Comparison of ENCODE assay signal across 27 cellular contexts in the genomic region with DNA sequence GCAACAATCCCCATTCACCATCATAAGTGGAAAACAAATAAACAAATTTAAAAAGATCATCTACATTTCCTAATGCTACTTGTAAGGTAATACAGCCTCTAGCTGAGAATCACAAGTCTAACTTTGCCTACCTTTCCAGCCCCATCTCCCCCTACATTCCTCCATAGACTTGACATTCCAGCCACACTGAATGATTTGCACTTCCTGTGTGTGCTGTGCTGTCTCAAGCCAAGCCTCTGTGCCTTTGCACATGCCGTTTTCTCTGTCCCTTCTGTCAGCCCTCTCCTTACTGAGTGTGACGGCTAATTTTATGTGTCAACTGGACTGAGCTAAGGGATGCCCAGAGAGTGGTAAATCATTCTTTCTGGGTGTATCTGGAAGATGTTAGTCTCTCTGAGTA.
DNase-seq lines count a peak whose midpoint lies in the region; ATAC-seq, FAIRE-seq and TF ChIP-seq lines count a peak whose summit lies in the region.
"Had no signal": no experiment of that assay in that cellular context is flagged by ENCODE, and none has a peak within 500 bp of the region (broad histone marks: within the 10 kb centered on the region; RNA-seq: fewer than 3 reads in every experiment).

No MANE protein-coding gene starts in this region.

- H3K4me1 ChIP-seq in GM23338 (ENCODE audit: insufficient read depth) (no peaks in the 10 kb centered on the region; the same call in 1 of the 2 replicates), RWPE2 (ENCODE audit: insufficient read depth, poor library complexity, severe bottlenecking) (no peaks in the 10 kb centered on the region), H1 (replicated peaks in 1 of 4; ENCODE audit: control insufficient read depth in 3 of 4, insufficient read depth in 4 of 4, low read length in 3 of 4) (no peaks in the 10 kb centered on the region), mesendoderm (ENCODE audit: control insufficient read depth, low read depth, low read length) (no peaks in the 10 kb centered on the region)
- H3K4me1 ChIP-seq: A549, BE2C had no signal

- no peak for FAIRE-seq in H1 (lab: Jason Lieb, UNC)
- FAIRE-seq in frontal cortex (lab: Jason Lieb, UNC) = no peak
- FAIRE-seq in RCC 7860 (lab: Jason Lieb, UNC) = no peak
- FAIRE-seq: A549, D721Med, GM12878, GM18507 had no signal

- H3K27me3 Mint-ChIP-seq in GM23338 (ENCODE audit: insufficient read depth, low read depth, poor library complexity) = peaks cover 2% of the 10 kb centered on the region
- H3K27me3 Mint-ChIP-seq in activated CD8-positive, alpha-beta memory T cell treated with anti-CD3 and anti-CD28 coated beads, Interleukin-2, amount 10 ng/mL, durations not matched to agents 7 days and 5 days = no peaks in the 10 kb centered on the region

- H3K9ac ChIP-seq in H1 (replicated peaks in 1 of 4; ENCODE audit: extremely low read depth in 1 of 4, low read depth in 3 of 4, low read length in 3 of 4) (no peak overlapping the region), mesendoderm (ENCODE audit: low read length) (no peak overlapping the region)
- H3K9ac ChIP-seq: BLaER1 treated with 17β-estradiol and CSF1 and Interleukin-3, amounts not matched to agents 10 nM and 100 nM had no signal

- H4K8ac ChIP-seq in H1 (ENCODE audit: extremely low read depth, insufficient read depth, low read length) = no peak overlapping the region
- H4K8ac ChIP-seq in mesendoderm (ENCODE audit: low read depth, low read length) = no peak overlapping the region

- H2BK120ac ChIP-seq in H1 (replicated peaks; ENCODE audit: low read depth, low read length) (no peak overlapping the region), mesendoderm (ENCODE audit: low read depth, low read length) (no peak overlapping the region)

- H3K4ac ChIP-seq in H1 (replicated peaks; ENCODE audit: insufficient read length, low read depth, low read length) (no peak overlapping the region), mesendoderm (ENCODE audit: low read depth, low read length) (no peak overlapping the region)

- H3K36me3 ChIP-seq in GM23338 (ENCODE audit: insufficient read depth) (no peaks in the 10 kb centered on the region), RWPE2 (ENCODE audit: low read depth) (no peaks in the 10 kb centered on the region), H1 (ENCODE audit: control insufficient read depth in 2 of 4, insufficient read depth in 4 of 4, low read length in 3 of 4) (no peaks in the 10 kb centered on the region), mesendoderm (ENCODE audit: control insufficient read depth, insufficient read depth, low read length) (no peaks in the 10 kb centered on the region)
- H3K36me3 ChIP-seq: BE2C; BLaER1 treated with 17β-estradiol and CSF1 and Interleukin-3, amounts not matched to agents 10 nM and 100 nM had no signal

- DNase-seq in GM23338 (ENCODE audit: low spot score) = peak; percentile 37
- DNase-seq in RWPE2 (ENCODE audit: low spot score) = no peak
- DNase-seq in H1 (ENCODE audit: low read depth in 1 of 2, low spot score in 2 of 2) = no peak
- DNase-seq in mesendoderm = peak; percentile 44
- no peak for DNase-seq in HuH-7.5 (ENCODE audit: low spot score)
- DNase-seq in activated CD8-positive, alpha-beta memory T cell treated with anti-CD3 and anti-CD28 coated beads, Interleukin-2, amount 10 ng/mL, durations not matched to agents 7 days and 5 days = no peak
- DNase-seq in frontal cortex (ENCODE audit: low spot score in 2 of 2) = no peak
- no peak for DNase-seq in RCC 7860 (ENCODE audit: low spot score)
- DNase-seq: 8988T; ACHN; AML-193; BE2C; CD4-positive, alpha-beta T cell; CD8-positive, alpha-beta memory T cell; DMS 273 treated with DMSO at 0.1 percent for 48 hours; DMS79; EL; GDM1; GOT3; H7; HCEC 1CT had no signal

- POLR2A ChIA-PET in H1 (lab: Charles Lee; ENCODE audit: partially characterized antibody) = no interaction called here

- H3K14ac ChIP-seq in H1 (ENCODE audit: insufficient read length) = no peak overlapping the region

- H4K5ac ChIP-seq in H1 (ENCODE audit: insufficient read length, low read depth, low read length) (no peak overlapping the region), mesendoderm (ENCODE audit: low read length) (no peak overlapping the region)

- no peak overlapping the region for H2BK20ac ChIP-seq in H1 (ENCODE audit: low read length)

- H3K4me3 ChIP-seq in GM23338 (no peak overlapping the region), RWPE2 (ENCODE audit: severe bottlenecking) (no peak overlapping the region), H1 (ENCODE audit: extremely low read depth in 1 of 4, insufficient read depth in 2 of 4, low read depth in 3 of 4, low read length in 4 of 4) (no peak overlapping the region), mesendoderm (ENCODE audit: low read length) (no peak overlapping the region)
- H3K4me3 ChIP-seq: A549; BLaER1 treated with 17β-estradiol and CSF1 and Interleukin-3, amounts not matched to agents 10 nM and 100 nM; GM12878 had no signal

- no peak overlapping the region for H3K56ac ChIP-seq in H1 (replicated peaks; ENCODE audit: insufficient read length, low read depth, low read length)
- no peak overlapping the region for H3K56ac ChIP-seq in mesendoderm (ENCODE audit: low read length)

- H4K91ac ChIP-seq in H1 (replicated peaks; ENCODE audit: insufficient read length, low read length) = no peak overlapping the region

- H4K20me1 ChIP-seq in GM23338 (replicated peaks; ENCODE audit: insufficient read depth) = no peaks in the 10 kb centered on the region
- no peaks in the 10 kb centered on the region for H4K20me1 ChIP-seq in H1 (replicated peaks in 1 of 2; ENCODE audit: control insufficient read depth in 1 of 2, insufficient read depth in 2 of 2, low read length in 2 of 2)
- H4K20me1 ChIP-seq: BLaER1 treated with 17β-estradiol and CSF1 and Interleukin-3, amounts not matched to agents 10 nM and 100 nM had no signal

- H3K18ac ChIP-seq in H1 (ENCODE audit: extremely low read depth, low read length) = no peak overlapping the region
- no peak overlapping the region for H3K18ac ChIP-seq in mesendoderm (ENCODE audit: low read length)

- H3F3A ChIP-seq in GM23338 (replicated peaks; ENCODE audit: low read depth) = no peaks in the 10 kb centered on the region

- H3K27ac ChIP-seq in GM23338 (ENCODE audit: low read depth) = no peak overlapping the region
- no peak overlapping the region for H3K27ac ChIP-seq in RWPE2 (ENCODE audit: poor library complexity, severe bottlenecking)
- H3K27ac ChIP-seq in H1 (ENCODE audit: low read depth, low read length) = no peak overlapping the region
- no peak overlapping the region for H3K27ac ChIP-seq in mesendoderm (ENCODE audit: low read depth, low read length)
- H3K27ac ChIP-seq: A549; BLaER1 treated with 17β-estradiol and CSF1 and Interleukin-3, amounts not matched to agents 10 nM and 100 nM had no signal

- H2BK15ac ChIP-seq in H1 (ENCODE audit: low read length) (no peak overlapping the region), mesendoderm (replicated peaks; ENCODE audit: low read depth) (no peak overlapping the region)

- TF ChIP-seq POLR2A in H1 (IDR thresholded peaks at IDR 0.05; ENCODE audit: control extremely low read depth in 1 of 2, low read depth in 2 of 2, low read length in 2 of 2) = no peak

- H2BK12ac ChIP-seq in H1 (ENCODE audit: low read depth, low read length) = no peak overlapping the region

- H2BK5ac ChIP-seq in H1 (ENCODE audit: low read depth, low read length) (no peak overlapping the region), mesendoderm (ENCODE audit: low read length) (no peak overlapping the region)

- no peaks in the 10 kb centered on the region for H3K36me3 Mint-ChIP-seq in GM23338 (ENCODE audit: low read depth)
- H3K36me3 Mint-ChIP-seq in activated CD8-positive, alpha-beta memory T cell treated with anti-CD3 and anti-CD28 coated beads, Interleukin-2, amount 10 ng/mL, durations not matched to agents 7 days and 5 days = no peaks in the 10 kb centered on the region
- H3K36me3 Mint-ChIP-seq: CD14-positive monocyte; CD8-positive, alpha-beta memory T cell had no signal

- no peak overlapping the region for H3K4me2 ChIP-seq in GM23338
- no peak overlapping the region for H3K4me2 ChIP-seq in H1 (ENCODE audit: insufficient read depth in 1 of 2, low read depth in 2 of 2, low read length in 2 of 2)
- H3K4me2 ChIP-seq in mesendoderm (ENCODE audit: low read length) = no peak overlapping the region
- H3K4me2 ChIP-seq: A549 had no signal

- no peaks in the 10 kb centered on the region for H3K9me3 ChIP-seq in RWPE2 (ENCODE audit: severe bottlenecking)
- no peaks in the 10 kb centered on the region for H3K9me3 ChIP-seq in H1 (ENCODE audit: insufficient read depth in 2 of 2, low read depth in 1 of 2, low read length in 1 of 2)
- H3K9me3 ChIP-seq: A549; BE2C; BLaER1 treated with 17β-estradiol and CSF1 and Interleukin-3, amounts not matched to agents 10 nM and 100 nM had no signal

- no peak overlapping the region for H2AK5ac ChIP-seq in H1 (ENCODE audit: low read depth, low read length)
- no peak overlapping the region for H2AK5ac ChIP-seq in mesendoderm (ENCODE audit: low read length)

- CTCF ChIA-PET in H1 (lab: Charles Lee; ENCODE audit: partially characterized antibody) = interaction anchor here (0.6 to 1.7 kb wide), 4 partner anchors 8 to 689 kb away, joined by 3 to 4 read pairs (median 3); no protein-coding TSS in a partner anchor
- CTCF ChIA-PET in activated CD8-positive, alpha-beta memory T cell treated with anti-CD3 and anti-CD28 coated beads, Interleukin-2, amount 10 ng/mL, durations not matched to agents 7 days and 5 days (lab: Charles Lee) = no interaction called here

- H2AFZ ChIP-seq in GM23338 = no peak overlapping the region
- H2AFZ ChIP-seq in H1 (ENCODE audit: low read length) = no peak overlapping the region

- ATAC-seq in GM23338 (no peak; the same call in 2 of the 3 replicates), RWPE2 (ENCODE audit: low read depth) (0 out of 3 replicates have a peak, but pooled peaks have one; percentile 19)
- no peak for ATAC-seq in activated CD8-positive, alpha-beta memory T cell treated with anti-CD3 and anti-CD28 coated beads, Interleukin-2, amount 10 ng/mL, durations not matched to agents 7 days and 5 days
- ATAC-seq: A549, GM12878 had no signal

- TF ChIP-seq CTCF in GM23338 (conservative IDR thresholded peaks at IDR 0.05; ENCODE audit: low read depth in 2 of 2) (no peak), RWPE2 (IDR thresholded peaks at IDR 0.05; ENCODE audit: poor library complexity, severe bottlenecking) (no peak), H1 (IDR thresholded peaks at IDR 0.05; ENCODE audit: control extremely low read depth in 1 of 3, insufficient read depth in 1 of 3, low read depth in 1 of 3, low read length in 3 of 3) (no peak)

- H3K27ac Mint-ChIP-seq in GM23338 = no peak overlapping the region
- H3K27ac Mint-ChIP-seq in activated CD8-positive, alpha-beta memory T cell treated with anti-CD3 and anti-CD28 coated beads, Interleukin-2, amount 10 ng/mL, durations not matched to agents 7 days and 5 days = no peak overlapping the region
- H3K27ac Mint-ChIP-seq: CD14-positive monocyte; CD4-positive, alpha-beta T cell; CD8-positive, alpha-beta memory T cell had no signal

- TF ChIP-seq RAD21 in H1 (IDR thresholded peaks at IDR 0.05 in 1 of 2, conservative IDR thresholded peaks at IDR 0.05 in 1 of 2; ENCODE audit: low read depth in 2 of 2, low read length in 2 of 2) = no peak

- peaks cover 5% of the 10 kb centered on the region; the same call in 2 of the 3 replicates for H3K4me1 Mint-ChIP-seq in GM23338
- H3K4me1 Mint-ChIP-seq in activated CD8-positive, alpha-beta memory T cell treated with anti-CD3 and anti-CD28 coated beads, Interleukin-2, amount 10 ng/mL, durations not matched to agents 7 days and 5 days = no peaks in the 10 kb centered on the region
- H3K4me1 Mint-ChIP-seq: CD14-positive monocyte; CD8-positive, alpha-beta memory T cell had no signal

- H3K27me3 ChIP-seq in GM23338 (ENCODE audit: insufficient read depth) = no peaks in the 10 kb centered on the region
- no peaks in the 10 kb centered on the region for H3K27me3 ChIP-seq in RWPE2 (ENCODE audit: insufficient read depth, poor library complexity, severe bottlenecking)
- H3K27me3 ChIP-seq in H1 (replicated peaks in 1 of 4; ENCODE audit: control insufficient read depth in 3 of 4, extremely low read depth in 1 of 4, insufficient read depth in 3 of 4, low read length in 3 of 4) = no peaks in the 10 kb centered on the region
- H3K27me3 ChIP-seq in mesendoderm (ENCODE audit: insufficient read depth, low read length, poor library complexity) = no peaks in the 10 kb centered on the region
- H3K27me3 ChIP-seq: BE2C; BLaER1 treated with 17β-estradiol and CSF1 and Interleukin-3, amounts not matched to agents 10 nM and 100 nM had no signal

- no peaks in the 10 kb centered on the region for H3K9me3 Mint-ChIP-seq in GM23338
- no peaks in the 10 kb centered on the region for H3K9me3 Mint-ChIP-seq in activated CD8-positive, alpha-beta memory T cell treated with anti-CD3 and anti-CD28 coated beads, Interleukin-2, amount 10 ng/mL, durations not matched to agents 7 days and 5 days (ENCODE audit: low read depth)
- H3K9me3 Mint-ChIP-seq: CD4-positive, alpha-beta T cell had no signal

- no peak for TF ChIP-seq EP300 in H1 (IDR thresholded peaks at IDR 0.05; ENCODE audit: borderline replicate concordance in 1 of 2, low read depth in 2 of 2, low read length in 2 of 2)

- H3K23me2 ChIP-seq in H1 (ENCODE audit: low read depth, low read length) = no peaks in the 10 kb centered on the region

- 89% methylated on average over 2 of the region's 2 CpGs; no CpG with 5 or more reads in 1 of the 2 experiments for WGBS in H1 (ENCODE audit: extremely low coverage in 1 of 2, insufficient coverage in 1 of 2, insufficient read length in 1 of 2, insufficient replicate concordance in 2 of 2, low coverage in 1 of 2, low lambda C conversion rate in 2 of 2, missing lambda C conversion rate in 1 of 2), 2 experiments
- no CpG with 5 or more reads among the region's 2 CpGs for WGBS in mesendoderm (ENCODE audit: extremely low coverage, insufficient coverage, low lambda C conversion rate)

- H3K79me1 ChIP-seq in H1 (ENCODE audit: low read depth, low read length) (no peaks in the 10 kb centered on the region), mesendoderm (ENCODE audit: low read length) (no peaks in the 10 kb centered on the region)

- H3K9me2 ChIP-seq in GM23338 (ENCODE audit: insufficient read depth) = no peaks in the 10 kb centered on the region

- no peak overlapping the region for H3K4me3 Mint-ChIP-seq in GM23338
- no peak overlapping the region for H3K4me3 Mint-ChIP-seq in activated CD8-positive, alpha-beta memory T cell treated with anti-CD3 and anti-CD28 coated beads, Interleukin-2, amount 10 ng/mL, durations not matched to agents 7 days and 5 days
- H3K4me3 Mint-ChIP-seq: CD14-positive monocyte; CD4-positive, alpha-beta T cell; CD8-positive, alpha-beta memory T cell had no signal

- H3K79me2 ChIP-seq in GM23338 (replicated peaks; ENCODE audit: insufficient read depth) (no peaks in the 10 kb centered on the region), H1 (ENCODE audit: control insufficient read depth in 1 of 2, insufficient read depth in 2 of 2, low read length in 2 of 2) (no peaks in the 10 kb centered on the region), mesendoderm (ENCODE audit: control insufficient read depth, insufficient read depth, low read length) (no peaks in the 10 kb centered on the region)

- H3K23ac ChIP-seq in H1 (ENCODE audit: insufficient read length) (no peak overlapping the region), mesendoderm (ENCODE audit: low read length) (no peak overlapping the region)

Comparison
In these comparisons a context has a peak if more than half of its experiments do, and no peak if none do; other contexts are left out.
1. DNase-seq: peak in GM23338 (single experiment) and mesendoderm (single experiment); none in RWPE2 (single experiment), H1 (0 of 2), HuH-7.5 (single experiment), activated CD8-positive, alpha-beta memory T cell treated with anti-CD3 and anti-CD28 coated beads, Interleukin-2, amount 10 ng/mL, durations not matched to agents 7 days and 5 days (single experiment), frontal cortex (0 of 2) and RCC 7860 (single experiment).